Comparison of ENCODE assay signal across 17 cellular contexts in genomic region chr10:76399216-76399615, GRCh38.
A peak's percentile ranks its signal among the peaks of the same experiment; 100 is the strongest.
DNase-seq lines count a peak whose midpoint lies in the region; ATAC-seq and TF ChIP-seq lines count a peak whose summit lies in the region.
"Had no signal": no experiment of that assay in that cellular context is flagged by ENCODE, and none has a peak within 500 bp of the region (broad histone marks: within the 10 kb centered on the region; RNA-seq: fewer than 3 reads in every experiment).

No MANE protein-coding gene starts in this region.

- H3K27me3 Mint-ChIP-seq in CD4-positive, alpha-beta T cell: no peaks in the 10 kb centered on the region

- TF ChIP-seq CTCF in ascending aorta (IDR thresholded peaks at IDR 0.05) (no peak), thoracic aorta (IDR thresholded peaks at IDR 0.05) (no peak), hepatocyte (IDR thresholded peaks at IDR 0.05; ENCODE audit: poor library complexity) (no peak)
- no peak for TF ChIP-seq CTCF in CD4-positive, alpha-beta T cell (IDR thresholded peaks at IDR 0.05)

- POLR2A ChIA-PET in CD4-positive, alpha-beta T cell (lab: Charles Lee): no interaction called here

- H3K79me2 ChIP-seq in hepatocyte: no peaks in the 10 kb centered on the region

- H3K4me3 Mint-ChIP-seq in CD4-positive, alpha-beta T cell: no peak overlapping the region
- H3K4me3 Mint-ChIP-seq: CD8-positive, alpha-beta T cell; HFFc6 had no signal

- H4K20me1 ChIP-seq in hepatocyte (ENCODE audit: insufficient read depth, poor library complexity, severe bottlenecking): no peaks in the 10 kb centered on the region

- H3K9me3 Mint-ChIP-seq in CD4-positive, alpha-beta T cell: peaks cover 7% of the 10 kb centered on the region
- H3K9me3 Mint-ChIP-seq: CD8-positive, alpha-beta T cell; HFFc6 had no signal

- intact Hi-C loops in ascending aorta (cut with DNase I): loop anchor here (5.0 to 10.0 kb wide), 4 partner anchors 67 to 994 kb away; partner anchors contain the start of gene ZNF503
- intact Hi-C loops in CD4-positive, alpha-beta T cell (cut with DNase I, micrococcal nuclease): no loop called here

- H3K9me3 ChIP-seq in ascending aorta (no peaks in the 10 kb centered on the region), thoracic aorta (no peaks in the 10 kb centered on the region), hepatocyte (ENCODE audit: low read depth) (no peaks in the 10 kb centered on the region)
- H3K9me3 ChIP-seq in CD4-positive, alpha-beta T cell (ENCODE audit: control insufficient read depth, low read length): no peaks in the 10 kb centered on the region
- H3K9me3 ChIP-seq: A549, BE2C, HAP-1 had no signal

- no peak overlapping the region for H2AFZ ChIP-seq in hepatocyte

- H3K36me3 ChIP-seq in ascending aorta (no peaks in the 10 kb centered on the region), thoracic aorta (no peaks in the 10 kb centered on the region), hepatocyte (replicated peaks; ENCODE audit: insufficient read depth, low read depth) (no peaks in the 10 kb centered on the region)
- H3K36me3 ChIP-seq: BE2C, HAP-1 had no signal

- H3K4me1 Mint-ChIP-seq in CD4-positive, alpha-beta T cell (ENCODE audit: low read depth): no peaks in the 10 kb centered on the region

- ATAC-seq in thoracic aorta (ENCODE audit: insufficient number of reproducible peaks, low FRiP score, low read depth): no peak
- no peak for ATAC-seq in HG03565 (IDR thresholded peaks at IDR 0.05; ENCODE audit: unreplicated experiment)
- no peak for ATAC-seq in CD4-positive, alpha-beta T cell (ENCODE audit: poor library complexity)
- ATAC-seq: A549; CD8-positive, alpha-beta T cell had no signal

- H3K4me1 ChIP-seq in ascending aorta (peaks cover 21 to 52% of the 10 kb centered on the region in 2 donors), thoracic aorta (ENCODE audit: control insufficient read depth in 1 of 2, low read depth in 2 of 2) (peaks cover 40 to 92% of the 10 kb centered on the region in 2 donors), hepatocyte (ENCODE audit: insufficient read depth) (no peaks in the 10 kb centered on the region)
- H3K4me1 ChIP-seq: A549, BE2C, HAP-1 had no signal

- CTCF ChIA-PET in CD4-positive, alpha-beta T cell (lab: Charles Lee): interaction anchor here (0.5 kb wide), 1 partner anchor 607 kb away, joined by 3 read pairs; no protein-coding TSS in a partner anchor

- H3K27ac ChIP-seq in ascending aorta: peak overlapping the region; percentile 91 to 92
- H3K27ac ChIP-seq in thoracic aorta: peak overlapping the region; percentile 86 to 97
- H3K27ac ChIP-seq in CD4-positive, alpha-beta T cell (ENCODE audit: low read depth, low read length): no peak overlapping the region
- H3K27ac ChIP-seq in hepatocyte: no peak overlapping the region
- H3K27ac ChIP-seq: A549, C4-2B had no signal

- no peak overlapping the region for H3K4me2 ChIP-seq in hepatocyte
- H3K4me2 ChIP-seq: A549 had no signal

- no peak overlapping the region for H3K27ac Mint-ChIP-seq in CD4-positive, alpha-beta T cell
- H3K27ac Mint-ChIP-seq: CD8-positive, alpha-beta T cell; HFFc6 had no signal

- no peaks in the 10 kb centered on the region for H3K36me3 Mint-ChIP-seq in CD4-positive, alpha-beta T cell (ENCODE audit: low read depth)
- H3K36me3 Mint-ChIP-seq: CD8-positive, alpha-beta T cell had no signal

- DNase-seq in ascending aorta (ENCODE audit: low spot score in 2 of 2) (no peak), hepatic stellate cell (ENCODE audit: low spot score) (peak; percentile 29), thoracic aorta (ENCODE audit: low spot score) (no peak), hepatocyte (ENCODE audit: low spot score) (no peak)
- DNase-seq in CD4-positive, alpha-beta T cell: no peak
- DNase-seq: BE2C; CD8-positive, alpha-beta T cell; COR-L47; DMS153; DMS79 treated with DMSO at 0.1 percent for 48 hours; GDM1; HFFc6; IMR-90 had no signal

- H3K27me3 ChIP-seq in ascending aorta (no peaks in the 10 kb centered on the region), thoracic aorta (replicated peaks; ENCODE audit: insufficient read depth) (no peaks in the 10 kb centered on the region), hepatocyte (no peaks in the 10 kb centered on the region)
- no peaks in the 10 kb centered on the region for H3K27me3 ChIP-seq in CD4-positive, alpha-beta T cell (ENCODE audit: control insufficient read depth, insufficient read depth, low read length)
- H3K27me3 ChIP-seq: BE2C had no signal

- WGBS in hepatocyte (ENCODE audit: low lambda C conversion rate, missing lambda C conversion rate): 89% methylated on average over 3 of the region's 3 CpGs

- H3K9me2 ChIP-seq in hepatocyte (replicated peaks; ENCODE audit: insufficient read depth): no peaks in the 10 kb centered on the region

- H3K4me3 ChIP-seq in ascending aorta: no peak overlapping the region
- no peak overlapping the region for H3K4me3 ChIP-seq in thoracic aorta
- H3K4me3 ChIP-seq in hepatocyte: no peak overlapping the region
- H3K4me3 ChIP-seq: A549, HAP-1 had no signal

Comparison
In these comparisons a context has a peak if more than half of its experiments do, and no peak if none do; other contexts are left out.
1. H3K27ac ChIP-seq: peak in ascending aorta (2 of 2) and thoracic aorta (2 of 2); none in CD4-positive, alpha-beta T cell (single experiment) and hepatocyte (single experiment).